ENCODE assay signal across 12 cellular contexts in genomic region chr22:38831166-38831945, GRCh38.
A peak's percentile ranks its signal among the peaks of the same experiment; 100 is the strongest.
DNase-seq lines count a peak whose midpoint lies in the region; TF ChIP-seq lines count a peak whose summit lies in the region.
"Had no signal": no experiment of that assay in that cellular context is flagged by ENCODE, and none has a peak within 500 bp of the region (broad histone marks: within the 10 kb centered on the region; RNA-seq: fewer than 3 reads in every experiment).

No MANE protein-coding gene starts in this region.

- H3K4me3 Mint-ChIP-seq in nephron progenitor cell = no peak overlapping the region

- H3K27ac Mint-ChIP-seq in nephron progenitor cell = peak overlapping the region; percentile 54

- DNase-seq in ELR (ENCODE audit: low read depth) (peak; percentile 83), MV-4-11 (lab: John Stamatoyannopoulos, UW) (peak; percentile 94), cardiac fibroblast (ENCODE audit: low read depth in 2 of 2) (peak; percentile 66 to 84), nephron progenitor cell (no peak), activated gamma-delta T cell treated with Interleukin-2 at 50 U/mL for 16 hours (no peak), NCI-H526 (lab: John Stamatoyannopoulos, UW) (no peak), NCI-H82 treated with DMSO at 0.1 percent for 48 hours (lab: John Stamatoyannopoulos, UW; ENCODE audit: unreplicated experiment) (no peak)
- no peak for DNase-seq in activated CD4-positive, alpha-beta T cell treated with anti-CD3 and anti-CD28 coated beads for 4 hours
- DNase-seq: left cardiac atrium, ovary, T-helper 9 cell had no signal

- peaks cover 30% of the 10 kb centered on the region for H3K27me3 Mint-ChIP-seq in nephron progenitor cell (ENCODE audit: low read depth, poor library complexity)

- no peaks in the 10 kb centered on the region for H3K36me3 Mint-ChIP-seq in nephron progenitor cell (ENCODE audit: low read depth)

- TF ChIP-seq CTCF in cardiac fibroblast (IDR thresholded peaks at IDR 0.05; ENCODE audit: low read depth, low read length) (no peak), nephron progenitor cell (IDR thresholded peaks at IDR 0.05) (no peak)

- H3K4me1 Mint-ChIP-seq in nephron progenitor cell = no peaks in the 10 kb centered on the region

- no peaks in the 10 kb centered on the region for H3K9me3 Mint-ChIP-seq in nephron progenitor cell

- no peak overlapping the region for H3K4me3 ChIP-seq in cardiac fibroblast (replicated peaks in 1 of 2; ENCODE audit: low read depth in 2 of 2, low read length in 2 of 2)
- H3K4me3 ChIP-seq: ovary, thoracic aorta had no signal

Comparison
In these comparisons a context has a peak if more than half of its experiments do, and no peak if none do; other contexts are left out.
1. DNase-seq: peak in ELR (single experiment), MV-4-11 (single experiment) and cardiac fibroblast (2 of 2); none in nephron progenitor cell (single experiment), activated gamma-delta T cell treated with Interleukin-2 at 50 U/mL for 16 hours (single experiment), activated CD4-positive, alpha-beta T cell treated with anti-CD3 and anti-CD28 coated beads for 4 hours (0 of 2), NCI-H526 (0 of 2) and NCI-H82 treated with DMSO at 0.1 percent for 48 hours (single experiment).